Comparison of ENCODE assay signal across 8 cellular contexts in the genomic region with DNA sequence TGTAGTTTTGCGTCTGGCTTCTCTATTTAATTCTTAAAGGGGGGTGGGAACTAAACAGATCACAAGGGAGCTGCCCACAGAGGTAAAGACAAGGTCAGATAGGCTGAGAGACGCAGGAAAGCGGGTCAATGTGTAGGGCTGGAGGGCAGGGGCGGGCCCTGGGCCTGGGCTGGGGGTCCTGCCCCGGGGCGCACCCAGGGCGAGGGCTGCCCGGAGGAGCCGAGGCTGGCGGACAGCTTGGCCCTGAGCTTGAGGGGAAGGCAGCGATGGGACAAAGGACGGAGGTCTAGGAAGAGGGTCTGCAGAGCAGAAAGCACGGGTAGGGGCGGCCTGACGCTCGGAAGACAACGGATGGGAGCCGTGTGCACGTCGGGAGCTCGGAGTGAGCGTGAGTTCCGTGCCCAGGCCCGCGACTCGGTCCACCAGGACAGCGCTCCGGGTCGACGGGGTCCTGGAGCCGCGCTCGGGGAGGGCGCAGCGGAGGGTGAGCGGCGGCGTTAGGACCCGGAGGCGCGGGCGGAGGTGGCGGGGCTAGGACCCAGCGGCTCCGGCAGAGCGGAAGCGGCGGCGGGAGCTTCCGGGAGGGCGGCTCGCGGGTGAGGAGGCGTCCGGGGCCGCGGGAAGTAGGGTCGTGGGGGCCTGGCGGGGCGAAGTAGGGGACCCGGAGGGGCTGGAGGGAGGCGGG. TPM values are rescaled to one million over a fixed set of nuclear protein-coding genes. Genes with fewer than 3 reads are reported as not detected.
DNase-seq lines count a peak whose midpoint lies in the region; ATAC-seq, FAIRE-seq and TF ChIP-seq lines count a peak whose summit lies in the region.
"Not testable (repeated sequence)": the region's sequence is repeated elsewhere in the genome, so short reads cannot be mapped to it uniquely, and the experiment has no call there.

No MANE protein-coding gene starts in this region.

- H3K27me3 ChIP-seq in CD4-positive, CD25-positive, alpha-beta regulatory T cell (ENCODE audit: control insufficient read depth, insufficient read depth, low read length); HL-60 (ENCODE audit: insufficient read depth, poor library complexity, severe bottlenecking); endodermal cell (ENCODE audit: control insufficient read depth, insufficient read depth, low read length, poor library complexity, severe bottlenecking): not testable (repeated sequence)

- H3K4me1 Mint-ChIP-seq in CD4-positive, CD25-positive, alpha-beta regulatory T cell: peaks cover 5 to 25% (median 17%) of the 10 kb centered on the region in 4 donors
- H3K4me1 Mint-ChIP-seq in endodermal cell: peaks cover 19% of the 10 kb centered on the region
- peaks cover 13% of the 10 kb centered on the region for H3K4me1 Mint-ChIP-seq in progenitor cell of endocrine pancreas (ENCODE audit: low read depth)

- not testable (repeated sequence) for ATAC-seq in CD4-positive, CD25-positive, alpha-beta regulatory T cell (ENCODE audit: low read depth in 2 of 2)

- peaks cover 12% of the 10 kb centered on the region for H3K4me1 ChIP-seq in CD4-positive, CD25-positive, alpha-beta regulatory T cell (ENCODE audit: control insufficient read depth, insufficient read depth, low read length, poor library complexity, severe bottlenecking)
- not testable (repeated sequence) for H3K4me1 ChIP-seq in endodermal cell (ENCODE audit: control insufficient read depth, insufficient read depth, low read length); kidney (ENCODE audit: control insufficient read depth in 1 of 2, insufficient read depth in 1 of 2, low read depth in 1 of 2, low read length in 2 of 2)

- WGBS in endodermal cell (ENCODE audit: insufficient coverage in 1 of 2, insufficient read length in 1 of 2), 2 experiments: 1 to 3% methylated on average over 12 to 46 of the region's 62 CpGs

- not testable (repeated sequence) for H3K9me3 Mint-ChIP-seq in CD4-positive, CD25-positive, alpha-beta regulatory T cell; endodermal cell; progenitor cell of endocrine pancreas (ENCODE audit: low read depth)

- intact Hi-C loops in kidney (cut with DNase I): not testable (repeated sequence)

- H3K27ac Mint-ChIP-seq in CD4-positive, CD25-positive, alpha-beta regulatory T cell: peak overlapping the region; percentile 6 to 90 (median 86)
- H3K27ac Mint-ChIP-seq in endodermal cell (peak overlapping the region; percentile 93), progenitor cell of endocrine pancreas (peak overlapping the region; percentile 96)

- H3K9me3 ChIP-seq in CD4-positive, CD25-positive, alpha-beta regulatory T cell (ENCODE audit: control insufficient read depth in 2 of 2, low read length in 2 of 2); endodermal cell (ENCODE audit: control insufficient read depth, low read length); kidney (ENCODE audit: control insufficient read depth in 1 of 2, low read length in 2 of 2): not testable (repeated sequence)

- peak; percentile 70 to 84 (median 83) for DNase-seq in CD4-positive, CD25-positive, alpha-beta regulatory T cell
- peak; percentile 60 to 75 for DNase-seq in HL-60 (ENCODE audit: low read depth in 1 of 2, low spot score in 1 of 2)
- peak; percentile 70 for DNase-seq in T follicular helper cell (ENCODE audit: low read depth)
- peak; percentile 93 for DNase-seq in activated effector memory CD4-positive, alpha-beta T cell treated with anti-CD3 and anti-CD28 coated beads, Interleukin-2, amount 50 U/mL, for 16 hours
- DNase-seq in endodermal cell: peak; percentile 93
- peak; percentile 95 for DNase-seq in kidney
- DNase-seq in progenitor cell of endocrine pancreas (ENCODE audit: low spot score, unreplicated experiment): peak; percentile 76
- DNase-seq in stimulated activated CD8-positive, alpha-beta memory T cell treated with anti-CD3 and anti-CD28 coated beads, Interleukin-7, amount 100 ng/mL, for 4 hours (ENCODE audit: low read depth in 2 of 2): peak; percentile 58 to 80

- peak overlapping the region; percentile 12 to 92 (median 82) for H3K4me3 Mint-ChIP-seq in CD4-positive, CD25-positive, alpha-beta regulatory T cell
- H3K4me3 Mint-ChIP-seq in endodermal cell (peak overlapping the region; percentile 87), progenitor cell of endocrine pancreas (ENCODE audit: low read depth) (peak overlapping the region; percentile 95)

- H3K27me3 Mint-ChIP-seq in CD4-positive, CD25-positive, alpha-beta regulatory T cell; endodermal cell (ENCODE audit: insufficient read depth); progenitor cell of endocrine pancreas: not testable (repeated sequence)

- peak overlapping the region; percentile 65 for H3K4me3 ChIP-seq in CD4-positive, CD25-positive, alpha-beta regulatory T cell (ENCODE audit: low read depth, low read length)
- H3K4me3 ChIP-seq in HL-60 (replicated peaks; ENCODE audit: insufficient read depth, low read length) (peak overlapping the region; percentile 59), endodermal cell (ENCODE audit: low read length) (peak overlapping the region; percentile 87), kidney (ENCODE audit: low read length in 2 of 2) (peak overlapping the region; percentile 62 to 71)

- H3K36me3 Mint-ChIP-seq in CD4-positive, CD25-positive, alpha-beta regulatory T cell; endodermal cell (ENCODE audit: low read depth); progenitor cell of endocrine pancreas (ENCODE audit: insufficient read depth): not testable (repeated sequence)

- peak overlapping the region; percentile 62 for H3K9ac ChIP-seq in endodermal cell (ENCODE audit: extremely low read depth, low read length, poor library complexity, severe bottlenecking)
- H3K9ac ChIP-seq in kidney (ENCODE audit: low read length in 2 of 2): peak overlapping the region; percentile 48 to 61

- FAIRE-seq in kidney (lab: Jason Lieb, UNC): not testable (repeated sequence)

- not testable (repeated sequence) for TF ChIP-seq CTCF in HL-60 (IDR thresholded peaks at IDR 0.05; ENCODE audit: insufficient read depth, low read length); endodermal cell (conservative IDR thresholded peaks at IDR 0.05); kidney (IDR thresholded peaks at IDR 0.05; ENCODE audit: borderline replicate concordance, extremely low read depth, insufficient read depth); progenitor cell of endocrine pancreas (IDR thresholded peaks at IDR 0.05; ENCODE audit: unreplicated experiment)

- H3K36me3 ChIP-seq in CD4-positive, CD25-positive, alpha-beta regulatory T cell (ENCODE audit: control insufficient read depth, insufficient read depth, low read length); endodermal cell (ENCODE audit: control insufficient read depth, insufficient read depth, low read length); kidney (ENCODE audit: control insufficient read depth in 1 of 2, insufficient read depth in 2 of 2, low read length in 2 of 2): not testable (repeated sequence)

- peak overlapping the region; percentile 66 for H3K27ac ChIP-seq in CD4-positive, CD25-positive, alpha-beta regulatory T cell (ENCODE audit: insufficient read depth, low read length, poor library complexity, severe bottlenecking)
- peak overlapping the region; percentile 88 for H3K27ac ChIP-seq in HL-60 (replicated peaks)
- peak overlapping the region; percentile 87 for H3K27ac ChIP-seq in endodermal cell (ENCODE audit: low read depth, low read length)
- H3K27ac ChIP-seq in kidney (ENCODE audit: low read depth in 2 of 2, low read length in 2 of 2): peak overlapping the region; percentile 57 to 60

RNA-seq across cellular contexts. Expression of gene RABL2A, which starts 43.4 kb away (rescaled TPM):
- 22.5 TPM for total RNA-seq in CD4-positive, CD25-positive, alpha-beta regulatory T cell
- polyA plus RNA-seq in CD4-positive, CD25-positive, alpha-beta regulatory T cell: 10 to 100 TPM in 1 of 4 donors, 1 to 10 TPM in 3; 5.9 to 11.4 (median 7.1) TPM
- total RNA-seq in endodermal cell: 10 to 100 TPM; 29.0 to 33.5 TPM
- 24.6 TPM for polyA plus RNA-seq in endodermal cell (2013, experiment 1 of 2)
- 25.8 TPM for polyA plus RNA-seq in endodermal cell (2013, experiment 2 of 2)
- total RNA-seq in kidney: 28.4 TPM
- 12.8 TPM for polyA plus RNA-seq in kidney (ENCODE audit: insufficient read depth, low read depth, low replicate concordance)
- total RNA-seq in progenitor cell of endocrine pancreas: 56.2 and 61.2 TPM in 2 replicates
